Comparison of ENCODE assay signal across 8 cellular contexts in the genomic region with DNA sequence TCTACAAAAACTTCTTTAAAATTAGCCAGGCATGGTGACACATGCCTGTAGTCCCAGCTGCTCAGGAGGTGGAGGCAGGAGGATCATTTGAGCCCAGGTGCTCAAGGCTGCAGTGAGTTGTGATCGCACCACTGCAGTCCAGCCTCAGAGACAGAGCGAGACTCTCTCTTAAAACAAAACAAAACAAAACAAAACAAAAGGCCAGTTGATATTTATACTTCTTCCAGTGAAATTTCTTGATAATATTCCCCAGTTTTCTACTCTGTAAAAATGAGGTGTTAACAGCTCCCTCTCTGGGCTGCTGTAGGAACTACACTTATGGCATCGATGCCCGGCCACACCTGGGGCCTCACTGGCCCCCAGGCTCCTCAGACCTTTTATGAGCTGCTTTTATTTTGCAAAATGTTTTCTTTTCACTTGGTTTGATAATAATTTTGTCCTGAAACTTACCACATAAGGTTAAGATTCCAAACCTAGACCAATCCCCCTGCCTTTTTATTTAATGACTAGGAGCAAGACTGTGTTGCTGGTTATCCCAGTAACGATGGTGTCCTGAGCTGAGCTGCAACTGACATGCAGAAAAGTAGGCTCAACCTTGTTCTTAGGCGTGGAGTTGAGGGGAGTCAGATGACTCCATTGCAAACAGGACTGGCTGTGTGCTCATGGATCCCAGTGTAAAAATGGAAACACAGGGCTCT. TPM values are rescaled to one million over a fixed set of nuclear protein-coding genes. Genes with fewer than 3 reads are reported as not detected.
DNase-seq lines count a peak whose midpoint lies in the region; ATAC-seq and TF ChIP-seq lines count a peak whose summit lies in the region.

No MANE protein-coding gene starts in this region.

- no peak for DNase-seq in Right ventricle myocardium superior
- no peak for DNase-seq in left cardiac atrium
- DNase-seq in OCI-LY7 (ENCODE audit: low spot score), result peak; percentile 59
- peak; percentile 16 for DNase-seq in activated naive CD8-positive, alpha-beta T cell treated with anti-CD3 and anti-CD28 coated beads for 36 hours
- no peak for DNase-seq in left ventricle myocardium superior
- DNase-seq in spleen, result no peak
- DNase-seq in cortex of kidney (lab: John Stamatoyannopoulos, UW), result no peak

- no peak overlapping the region for H2AFZ ChIP-seq in OCI-LY7 (ENCODE audit: low read length)

- H3K27me3 ChIP-seq in spleen (replicated peaks in 1 of 7), result no peaks in the 10 kb centered on the region

- CTCF ChIA-PET in OCI-LY7 (lab: Charles Lee; ENCODE audit: unreplicated experiment), result interaction anchor here (0.6 to 0.8 kb wide), 3 partner anchors 12 to 18 kb away, joined by 3 to 4 read pairs (median 3); no protein-coding TSS in a partner anchor

- intact Hi-C loops in Right ventricle myocardium superior (cut with DNase I), result no loop called here
- intact Hi-C loops in left cardiac atrium (cut with DNase I), result no loop called here
- intact Hi-C loops in OCI-LY7 (cut with micrococcal nuclease; ENCODE audit: unreplicated experiment), result no loop called here
- intact Hi-C loops in left ventricle myocardium superior (cut with micrococcal nuclease), result no loop called here
- intact Hi-C loops in spleen (cut with DNase I; ENCODE audit: low total_unique reads), result no loop called here

- H3K36me3 ChIP-seq in OCI-LY7 (ENCODE audit: insufficient read depth, low read length) (peaks cover 32% of the 10 kb centered on the region), spleen (peaks cover 0 to 45% (median 25%) of the 10 kb centered on the region in 6 donors)

- 0 out of 2 replicates have a peak, but pooled peaks cover 4% of the 10 kb centered on the region for H4K20me1 ChIP-seq in OCI-LY7 (ENCODE audit: insufficient read depth, low read length)

- 48 to 56% (median 53%) methylated on average over 6 of the region's 6 CpGs for WGBS in spleen, 5 donors

- peaks cover 25% of the 10 kb centered on the region for H3K4me1 Mint-ChIP-seq in activated naive CD8-positive, alpha-beta T cell treated with anti-CD3 and anti-CD28 coated beads for 36 hours

- peak; percentile 90 for TF ChIP-seq CTCF in OCI-LY7 (conservative IDR thresholded peaks at IDR 0.05; ENCODE audit: low read length)
- peak in 10 of 11 experiments; percentile 61 to 92 (median 87) for TF ChIP-seq CTCF in spleen (IDR thresholded peaks at IDR 0.05 in 8 of 11, conservative IDR thresholded peaks at IDR 0.05 in 3 of 11)

- no peak for TF ChIP-seq POLR2A in spleen (IDR thresholded peaks at IDR 0.05)

- POLR2A ChIA-PET in OCI-LY7 (lab: Charles Lee), result interaction anchor here (1.3 kb wide), 1 partner anchor 12 kb away, joined by 4 read pairs; no protein-coding TSS in a partner anchor

- H3K27ac ChIP-seq in OCI-LY7 (ENCODE audit: low read depth, low read length, poor library complexity, severe bottlenecking) (no peak overlapping the region), spleen (peak overlapping the region in 6 of 8 donors; percentile 41 to 77 (median 76))

- no peaks in the 10 kb centered on the region for H3K9me3 Mint-ChIP-seq in activated naive CD8-positive, alpha-beta T cell treated with anti-CD3 and anti-CD28 coated beads for 36 hours

- H3K4me1 ChIP-seq in OCI-LY7 (ENCODE audit: insufficient read depth, low read length, poor library complexity, severe bottlenecking) (peaks cover 12% of the 10 kb centered on the region), spleen (peaks cover 17 to 83% (median 60%) of the 10 kb centered on the region in 6 donors)

- H3K4me3 Mint-ChIP-seq in activated naive CD8-positive, alpha-beta T cell treated with anti-CD3 and anti-CD28 coated beads for 36 hours, result no peak overlapping the region

- no peaks in the 10 kb centered on the region for H3K9me2 ChIP-seq in OCI-LY7 (ENCODE audit: insufficient read depth, low read length)

- H3K79me2 ChIP-seq in OCI-LY7 (ENCODE audit: insufficient read depth, low read depth, low read length), result peaks cover 20% of the 10 kb centered on the region; the same call in 1 of the 2 replicates

- H3K27me3 Mint-ChIP-seq in activated naive CD8-positive, alpha-beta T cell treated with anti-CD3 and anti-CD28 coated beads for 36 hours, result no peaks in the 10 kb centered on the region

- no TSS peak for BruUV-seq in OCI-LY7 (replicated peaks; lab: Mats Ljungman, UMichigan)

- H3K4me2 ChIP-seq in OCI-LY7 (ENCODE audit: low read length), result no peak overlapping the region

- H3K9me3 ChIP-seq in OCI-LY7 (ENCODE audit: low read length) (no peaks in the 10 kb centered on the region), spleen (no peaks in the 10 kb centered on the region)

- no peak overlapping the region for H3K27ac Mint-ChIP-seq in activated naive CD8-positive, alpha-beta T cell treated with anti-CD3 and anti-CD28 coated beads for 36 hours

- H3K4me3 ChIP-seq in OCI-LY7 (ENCODE audit: low read depth, low read length, poor library complexity, severe bottlenecking) (no peak overlapping the region), spleen (no peak overlapping the region)

- ATAC-seq in Right ventricle myocardium superior (ENCODE audit: poor library complexity) (peak; percentile 39), left cardiac atrium (no peak), left ventricle myocardium superior (peak; percentile 30), HG03108 (IDR thresholded peaks at IDR 0.05; ENCODE audit: unreplicated experiment) (no peak)

- H3K36me3 Mint-ChIP-seq in activated naive CD8-positive, alpha-beta T cell treated with anti-CD3 and anti-CD28 coated beads for 36 hours, result peaks cover 5% of the 10 kb centered on the region

RNA-seq across cellular contexts. Expression of gene MAPK8IP3, which starts 17.6 kb away (rescaled TPM):
- total RNA-seq in Right ventricle myocardium superior (61.4 TPM), left cardiac atrium (10 to 100 TPM; 60.9 to 70.4 TPM), OCI-LY7 (2022) (130 and 133 TPM in 2 replicates), left ventricle myocardium superior (80.3 TPM), spleen (100 to 1,000 TPM in 6 of 7 donors, 10 to 100 TPM in 1; 97.0 to 134 (median 126) TPM)
- total RNA-seq in OCI-LY7 (2014; rRNA removed; shearing (Covaris generic)), result 95.9 and 114 TPM in 2 replicates
- 10 to 100 TPM; 46.7 to 47.3 TPM for total RNA-seq in activated naive CD8-positive, alpha-beta T cell treated with anti-CD3 and anti-CD28 coated beads for 36 hours
- 100 to 1,000 TPM in 1 of 3 donors, 10 to 100 TPM in 2; 27.2 to 116 (median 57.8) TPM for polyA plus RNA-seq in spleen

RNA-seq across cellular contexts. Expression of gene JPT2, which starts 45.5 kb away (rescaled TPM):
- total RNA-seq in Right ventricle myocardium superior, result 30.6 TPM
- 10 to 100 TPM; 29.1 to 35.3 TPM for total RNA-seq in left cardiac atrium
- 48.3 and 67.4 TPM in 2 replicates for total RNA-seq in OCI-LY7 (2014; rRNA removed; shearing (Covaris generic))
- 75.2 and 80.3 TPM in 2 replicates for total RNA-seq in OCI-LY7 (2022)
- 10 to 100 TPM; 91.4 to 96.2 TPM for total RNA-seq in activated naive CD8-positive, alpha-beta T cell treated with anti-CD3 and anti-CD28 coated beads for 36 hours
- total RNA-seq in left ventricle myocardium superior, result 41.6 TPM
- 10 to 100 TPM; 15.6 to 30.5 (median 22.7) TPM for total RNA-seq in spleen
- 10 to 100 TPM in 2 of 3 donors, 1 to 10 TPM in 1; 8.2 to 15.0 (median 12.9) TPM for polyA plus RNA-seq in spleen

RNA-seq across cellular contexts. Expression of gene NME3, which starts 47.7 kb away (rescaled TPM):
- 33.6 TPM for total RNA-seq in Right ventricle myocardium superior
- 10 to 100 TPM; 35.7 to 43.4 TPM for total RNA-seq in left cardiac atrium
- total RNA-seq in OCI-LY7 (2014; rRNA removed; shearing (Covaris generic)), result 38.2 and 54.5 TPM in 2 replicates
- 30.6 and 34.8 TPM in 2 replicates for total RNA-seq in OCI-LY7 (2022)
- total RNA-seq in activated naive CD8-positive, alpha-beta T cell treated with anti-CD3 and anti-CD28 coated beads for 36 hours, result 10 to 100 TPM; 24.5 to 24.9 TPM
- 38.3 TPM for total RNA-seq in left ventricle myocardium superior
- 10 to 100 TPM; 51.0 to 82.9 (median 68.4) TPM for total RNA-seq in spleen
- 100 to 1,000 TPM; 152 to 283 (median 256) TPM for polyA plus RNA-seq in spleen

RNA-seq across cellular contexts. Expression of gene EME2, which starts 49.0 kb away (rescaled TPM):
- total RNA-seq in Right ventricle myocardium superior (7.1 TPM), left cardiac atrium (10 to 100 TPM in 1 of 2 donors, 1 to 10 TPM in 1; 6.9 to 11.9 TPM), OCI-LY7 (2022) (48.5 and 51.8 TPM in 2 replicates), left ventricle myocardium superior (8.1 TPM), spleen (10 to 100 TPM; 17.8 to 41.3 (median 28.8) TPM)
- total RNA-seq in OCI-LY7 (2014; rRNA removed; shearing (Covaris generic)), result 22.0 and 23.8 TPM in 2 replicates
- 10 to 100 TPM; 17.2 to 20.1 TPM for total RNA-seq in activated naive CD8-positive, alpha-beta T cell treated with anti-CD3 and anti-CD28 coated beads for 36 hours
- 10 to 100 TPM in 2 of 3 donors, 1 to 10 TPM in 1; 5.1 to 22.4 (median 13.8) TPM for polyA plus RNA-seq in spleen

RNA-seq across cellular contexts. Expression of gene MRPS34, which starts 49.3 kb away (rescaled TPM):
- total RNA-seq in Right ventricle myocardium superior, result 91.8 TPM
- 10 to 100 TPM; 57.0 to 69.2 TPM for total RNA-seq in left cardiac atrium
- 170 and 190 TPM in 2 replicates for total RNA-seq in OCI-LY7 (2014; rRNA removed; shearing (Covaris generic))
- 176 and 196 TPM in 2 replicates for total RNA-seq in OCI-LY7 (2022)
- total RNA-seq in activated naive CD8-positive, alpha-beta T cell treated with anti-CD3 and anti-CD28 coated beads for 36 hours, result 100 to 1,000 TPM; 187 to 190 TPM
- total RNA-seq in left ventricle myocardium superior, result 85.9 TPM
- 10 to 100 TPM; 49.9 to 66.8 (median 62.3) TPM for total RNA-seq in spleen
- polyA plus RNA-seq in spleen, result 100 to 1,000 TPM; 133 to 157 (median 134) TPM

Comparison
In these comparisons a context has a peak if more than half of its experiments do, and no peak if none do; other contexts are left out.
1. ATAC-seq: peak in Right ventricle myocardium superior (single experiment) and left ventricle myocardium superior (single experiment); none in left cardiac atrium (0 of 2) and HG03108 (single experiment).
2. DNase-seq: peak in OCI-LY7 (single experiment) and activated naive CD8-positive, alpha-beta T cell treated with anti-CD3 and anti-CD28 coated beads for 36 hours (single experiment); none in Right ventricle myocardium superior (single experiment), left cardiac atrium (single experiment), left ventricle myocardium superior (single experiment), spleen (single experiment) and cortex of kidney (single experiment).